ENCODE assay signal across 13 cellular contexts in the genomic region with DNA sequence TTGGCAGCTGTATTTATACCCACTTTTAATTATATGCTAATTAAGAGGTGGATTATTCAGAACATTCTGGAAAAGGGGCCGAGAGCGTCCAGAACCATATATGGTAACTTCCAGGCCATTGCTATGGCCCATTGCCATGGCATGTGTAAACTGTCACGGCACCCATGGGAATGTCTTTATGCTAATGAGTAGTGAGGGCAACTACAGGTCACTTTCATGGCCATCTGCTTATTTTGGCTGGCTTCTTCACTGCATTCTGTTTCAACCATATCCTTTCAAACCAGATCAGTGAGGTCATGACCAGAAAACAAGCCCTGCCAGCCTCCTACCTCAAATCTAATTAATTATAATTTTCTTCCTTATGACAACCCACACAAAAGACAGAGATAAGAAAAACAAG.
DNase-seq lines count a peak whose midpoint lies in the region; ATAC-seq and TF ChIP-seq lines count a peak whose summit lies in the region.
"Had no signal": no experiment of that assay in that cellular context is flagged by ENCODE, and none has a peak within 500 bp of the region (broad histone marks: within the 10 kb centered on the region; RNA-seq: fewer than 3 reads in every experiment).

No MANE protein-coding gene starts in this region.

- intact Hi-C loops in right lobe of liver (cut with DNase I), result no loop called here

- H3K27ac ChIP-seq in right lobe of liver (peak overlapping the region; percentile 49 to 71 (median 67)), suprapubic skin (no peak overlapping the region)

- TF ChIP-seq EP300 in suprapubic skin (IDR thresholded peaks at IDR 0.05), result no peak

- DNase-seq in COLO829 (ENCODE audit: low spot score), result peak; percentile 42
- peak; percentile 63 for DNase-seq in NCI-H2029 treated with DMSO at 0.1 percent for 48 hours (lab: John Stamatoyannopoulos, UW)
- DNase-seq in cerebellum (ENCODE audit: low spot score), result peak; percentile 15
- DNase-seq in right lobe of liver, result peak in 2 of 3 donors; percentile 65 to 67
- DNase-seq in LoVo (ENCODE audit: low spot score), result no peak
- no peak for DNase-seq in suprapubic skin (ENCODE audit: low spot score in 2 of 2)
- DNase-seq: activated CD4-positive, alpha-beta memory T cell treated with anti-CD3 and anti-CD28 coated beads for 36 hours; amniotic stem cell; CD4-positive, alpha-beta memory T cell; NCI-H345 had no signal

- TF ChIP-seq CTCF in right lobe of liver (IDR thresholded peaks at IDR 0.05), result no peak
- TF ChIP-seq CTCF in suprapubic skin (IDR thresholded peaks at IDR 0.05), result no peak

- H3K27me3 ChIP-seq in right lobe of liver, result no peaks in the 10 kb centered on the region
- H3K27me3 ChIP-seq in suprapubic skin, result no peaks in the 10 kb centered on the region

- WGBS in right lobe of liver (ENCODE audit: insufficient coverage, low coverage, low lambda C conversion rate, missing lambda C conversion rate), result 26% methylated on average over 3 of the region's 3 CpGs
- WGBS in suprapubic skin, result 36% methylated on average over 3 of the region's 3 CpGs

- H3K9me3 ChIP-seq in right lobe of liver (no peaks in the 10 kb centered on the region), suprapubic skin (no peaks in the 10 kb centered on the region)

- peaks cover 0 to 15% (median 0%) of the 10 kb centered on the region in 4 donors for H3K4me1 ChIP-seq in right lobe of liver
- no peaks in the 10 kb centered on the region for H3K4me1 ChIP-seq in suprapubic skin

- no peak overlapping the region for H3K4me3 ChIP-seq in right lobe of liver
- H3K4me3 ChIP-seq in suprapubic skin, result no peak overlapping the region
- H3K4me3 ChIP-seq: GM12878 had no signal

- H3K36me3 ChIP-seq in right lobe of liver (no peaks in the 10 kb centered on the region), suprapubic skin (peaks cover 6% of the 10 kb centered on the region)

- ATAC-seq in right lobe of liver, result peak; percentile 80 to 93 (median 91)
- ATAC-seq in GM21526 (IDR thresholded peaks at IDR 0.05; ENCODE audit: low FRiP score, unreplicated experiment), result no peak
- ATAC-seq in GM21423 (IDR thresholded peaks at IDR 0.05; ENCODE audit: unreplicated experiment), result no peak
- ATAC-seq: GM12878 had no signal

- no peak for TF ChIP-seq POLR2A in right lobe of liver (IDR thresholded peaks at IDR 0.05)
- no peak for TF ChIP-seq POLR2A in suprapubic skin (IDR thresholded peaks at IDR 0.05)

Comparison
In these comparisons a context has a peak if more than half of its experiments do, and no peak if none do; other contexts are left out.
1. DNase-seq: peak in COLO829 (single experiment), NCI-H2029 treated with DMSO at 0.1 percent for 48 hours (single experiment), cerebellum (single experiment) and right lobe of liver (2 of 3); none in LoVo (single experiment) and suprapubic skin (0 of 2).
2. ATAC-seq: peak in right lobe of liver (4 of 4); none in GM21526 (single experiment) and GM21423 (single experiment).